ENCODE assay signal across 31 cellular contexts in the genomic region with DNA sequence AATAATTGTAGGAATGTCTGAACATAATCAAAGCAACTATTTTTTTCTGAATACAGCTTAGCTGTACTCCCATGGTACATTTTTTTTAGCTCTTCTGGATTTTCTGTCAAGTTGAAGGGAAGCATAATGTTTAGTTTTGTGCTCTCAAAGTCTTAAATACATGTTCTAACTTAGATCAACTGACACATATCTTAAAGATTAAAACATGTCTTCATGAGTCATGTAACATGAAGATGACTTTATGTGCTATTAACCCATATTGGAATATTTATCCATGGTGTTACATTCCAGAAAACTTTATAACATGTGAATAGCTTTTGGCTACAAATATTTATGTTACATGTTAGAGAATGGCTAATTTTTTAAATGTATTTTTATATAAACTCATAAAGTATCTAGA.
"Had no signal": no experiment of that assay in that cellular context is flagged by ENCODE, and none has a peak within 500 bp of the region (broad histone marks: within the 10 kb centered on the region; RNA-seq: fewer than 3 reads in every experiment).

No MANE protein-coding gene starts in this region.

- H3K9me3 Mint-ChIP-seq: activated B cell treated with CpG ODN at 0.5 μM for 24 hours; activated CD4-positive, alpha-beta memory T cell treated with anti-CD3 and anti-CD28 coated beads for 36 hours; activated T-cell treated with anti-CD3 and anti-CD28 coated beads, Interleukin-2, amount 50 U/mL, for 4 hours; activated T-helper 1 cell treated with anti-CD3 and anti-CD28 coated beads, Interleukin-12 subunit alpha, Interleukin-12 subunit beta, Interleukin-2, Interleukin-4 antibody, amounts not matched to agents 30 ng/mL and 10 ng/mL and 1 ng/mL, durations not matched to agents 14 hours and 24 hours and 36 hours had no signal

- H3K9me3 ChIP-seq: adrenal gland, body of pancreas, MG63, Peyer's patch had no signal

- H3K4me1 ChIP-seq: adrenal gland, Peyer's patch had no signal

- DNase-seq: activated B cell treated with CpG ODN at 0.5 μM for 24 hours; activated CD4-positive, alpha-beta memory T cell treated with anti-CD3 and anti-CD28 coated beads for 36 hours; activated CD4-positive, alpha-beta T cell treated with anti-CD3 and anti-CD28 coated beads for 4 hours; activated CD4-positive, alpha-beta T cell treated with anti-CD3 and anti-CD28 coated beads, Interleukin-2, amount 50 U/mL, for 1 hour; activated CD4-positive, CD25-positive, alpha-beta regulatory T cell treated with anti-CD3 and anti-CD28 coated beads, Interleukin-2, amount 50 U/mL, for 72 hours; activated CD8-positive, alpha-beta memory T cell treated with anti-CD3 and anti-CD28 coated beads, Interleukin-2, amount 50 U/mL, for 4 hours; activated naive CD4-positive, alpha-beta T cell treated with anti-CD3 and anti-CD28 coated beads, Interleukin-2, amount 50 U/mL, for 16 hours; activated naive CD8-positive, alpha-beta T cell treated with anti-CD3 and anti-CD28 coated beads, Interleukin-2, amount 10 ng/mL, durations not matched to agents 7 days and 5 days; activated T-cell treated with anti-CD3 and anti-CD28 coated beads for 4 hours; activated T-cell treated with anti-CD3 and anti-CD28 coated beads, Interleukin-2, amount 50 U/mL, for 4 hours; adrenal gland; body of pancreas; central memory CD4-positive, alpha-beta T cell; Karpas-422; MG63; NCI-H1092; NCI-H1436 treated with DMSO at 0.1 percent for 48 hours; NCI-H1694 treated with DMSO at 0.1 percent for 48 hours; NCI-H345; NCI-H524 treated with DMSO at 0.1 percent for 48 hours; Peyer's patch; RPMI8226; SIG-M5; SW 1271; T-helper 1 cell; T-helper 2 cell; T-helper 9 cell had no signal

- ATAC-seq: activated T-cell treated with anti-CD3 and anti-CD28 coated beads, Interleukin-2, amount 50 U/mL, for 4 hours; body of pancreas; Right ventricle myocardium inferior had no signal

- H3K27me3 ChIP-seq: adrenal gland, body of pancreas, MG63, Peyer's patch had no signal

- H3K36me3 ChIP-seq: adrenal gland, MG63, Peyer's patch had no signal

- H3K4me1 Mint-ChIP-seq: activated B cell treated with CpG ODN at 0.5 μM for 24 hours had no signal

- H3K4me3 ChIP-seq: adrenal gland, body of pancreas, MG63, Peyer's patch had no signal

- H3K27ac Mint-ChIP-seq: activated B cell treated with CpG ODN at 0.5 μM for 24 hours; activated CD4-positive, alpha-beta memory T cell treated with anti-CD3 and anti-CD28 coated beads for 36 hours; activated naive CD8-positive, alpha-beta T cell treated with anti-CD3 and anti-CD28 coated beads, Interleukin-2, amount 10 ng/mL, durations not matched to agents 7 days and 5 days; activated T-helper 1 cell treated with anti-CD3 and anti-CD28 coated beads, Interleukin-12 subunit alpha, Interleukin-12 subunit beta, Interleukin-2, Interleukin-4 antibody, amounts not matched to agents 30 ng/mL and 10 ng/mL and 1 ng/mL, durations not matched to agents 14 hours and 24 hours and 36 hours had no signal

- H3K27ac ChIP-seq: adrenal gland, body of pancreas, Peyer's patch, VCaP had no signal

- H3K27me3 Mint-ChIP-seq: activated CD4-positive, alpha-beta memory T cell treated with anti-CD3 and anti-CD28 coated beads for 36 hours; activated naive CD8-positive, alpha-beta T cell treated with anti-CD3 and anti-CD28 coated beads, Interleukin-2, amount 10 ng/mL, durations not matched to agents 7 days and 5 days had no signal

- FAIRE-seq: astrocyte had no signal

- H3K4me3 Mint-ChIP-seq: activated B cell treated with CpG ODN at 0.5 μM for 24 hours; activated CD4-positive, alpha-beta memory T cell treated with anti-CD3 and anti-CD28 coated beads for 36 hours; activated naive CD8-positive, alpha-beta T cell treated with anti-CD3 and anti-CD28 coated beads, Interleukin-2, amount 10 ng/mL, durations not matched to agents 7 days and 5 days; activated T-cell treated with anti-CD3 and anti-CD28 coated beads, Interleukin-2, amount 50 U/mL, for 4 hours; activated T-helper 1 cell treated with anti-CD3 and anti-CD28 coated beads, Interleukin-12 subunit alpha, Interleukin-12 subunit beta, Interleukin-2, Interleukin-4 antibody, amounts not matched to agents 30 ng/mL and 10 ng/mL and 1 ng/mL, durations not matched to agents 14 hours and 24 hours and 36 hours had no signal

- H3K36me3 Mint-ChIP-seq: activated CD4-positive, alpha-beta memory T cell treated with anti-CD3 and anti-CD28 coated beads for 36 hours had no signal
